7 cellular contexts compared by ENCODE assay signal in the genomic region with DNA sequence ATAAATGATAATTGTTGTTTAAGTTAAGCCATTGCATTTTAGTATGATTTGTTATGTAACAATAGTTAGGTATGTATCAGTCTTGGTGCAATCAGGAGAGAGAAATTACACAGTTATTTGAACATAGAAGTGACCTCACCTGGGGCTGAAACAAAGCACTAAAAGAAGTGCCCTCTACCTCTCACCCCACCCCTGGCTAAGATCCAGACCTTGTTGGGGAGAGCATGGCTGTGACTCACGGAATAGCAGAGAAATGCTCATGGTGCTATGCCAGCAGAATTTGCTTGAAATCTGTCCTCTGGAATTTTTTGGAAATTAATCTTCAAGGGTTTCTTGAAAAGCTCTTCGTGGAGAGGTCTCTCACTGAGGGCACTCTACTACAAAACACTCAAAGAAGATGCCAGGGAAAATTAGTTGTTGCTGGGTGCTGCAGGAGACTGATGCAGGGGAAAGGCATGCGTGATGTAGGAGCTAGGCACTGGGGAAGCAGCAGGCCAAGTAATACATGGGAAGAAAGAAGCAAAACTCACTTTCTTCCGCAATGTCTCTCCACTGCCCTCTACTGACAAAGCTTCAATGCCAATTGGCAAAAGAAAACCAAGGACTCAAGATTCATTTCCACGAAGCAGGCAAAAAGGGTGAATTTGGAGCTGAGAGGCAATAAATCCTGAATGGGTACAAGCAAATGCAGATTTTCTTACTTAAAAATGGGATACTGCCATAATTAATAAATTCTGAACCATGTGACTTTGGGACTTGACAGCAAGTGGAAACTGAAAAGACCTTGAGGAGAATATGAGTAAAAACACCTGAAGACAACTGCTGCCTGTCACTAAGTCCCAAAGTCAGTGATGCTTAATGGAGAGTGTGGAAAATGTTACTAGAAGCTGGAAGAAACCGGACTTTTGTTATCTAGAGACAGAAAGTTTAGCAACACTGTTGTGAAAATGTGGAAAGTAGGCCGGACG.
DNase-seq lines count a peak whose midpoint lies in the region; ATAC-seq and TF ChIP-seq lines count a peak whose summit lies in the region.

No MANE protein-coding gene starts in this region.

- no peak overlapping the region for H3K27ac ChIP-seq in lung (ENCODE audit: low read depth in 1 of 2, low read length in 1 of 2)

- 41 to 43% methylated on average over 8 of the region's 8 CpGs for WGBS in lung, 2 donors

- H3K4me3 ChIP-seq in GM06990 (replicated peaks; ENCODE audit: low read depth, low read length) (no peak overlapping the region), lung (no peak overlapping the region)

- peak; percentile 41 for ATAC-seq in lung (ENCODE audit: insufficient read depth, low FRiP score)

- H3K9me3 ChIP-seq in lung (ENCODE audit: control insufficient read depth in 2 of 2, insufficient read depth in 1 of 2, low read length in 1 of 2) = peaks cover 0 to 3% of the 10 kb centered on the region in 2 donors

- H3K27me3 ChIP-seq in GM06990 (replicated peaks; ENCODE audit: control insufficient read depth, insufficient read depth, low read length) (no peaks in the 10 kb centered on the region), lung (ENCODE audit: control insufficient read depth, insufficient read depth) (no peaks in the 10 kb centered on the region)

- DNase-seq in GM06990 (ENCODE audit: extremely low read depth, insufficient read length) (no peak), amniotic epithelial cell (ENCODE audit: low read depth) (peak; percentile 75), lung (ENCODE audit: low spot score) (peak; percentile 49), NCI-H345 (lab: John Stamatoyannopoulos, UW) (no peak), hypothalamus (lab: John Stamatoyannopoulos, UW) (no peak)
- DNase-seq in activated CD8-positive, alpha-beta memory T cell treated with anti-CD3 and anti-CD28 coated beads, Interleukin-2, amount 50 U/mL, for 4 hours = no peak

- no peaks in the 10 kb centered on the region for H3K4me1 ChIP-seq in lung (ENCODE audit: control insufficient read depth in 2 of 2, insufficient read depth in 2 of 2, low read length in 2 of 2)

- no peaks in the 10 kb centered on the region for H3K36me3 ChIP-seq in GM06990 (ENCODE audit: control insufficient read depth, insufficient read depth, low read length)
- H3K36me3 ChIP-seq in lung (ENCODE audit: control insufficient read depth in 2 of 2, insufficient read depth in 2 of 2, low read length in 2 of 2) = no peaks in the 10 kb centered on the region

- TF ChIP-seq CTCF in GM06990 (IDR thresholded peaks at IDR 0.05; ENCODE audit: insufficient read depth, low read length, poor library complexity, severe bottlenecking) (peak; percentile 85), LNCAP (IDR thresholded peaks at IDR 0.05) (peak; percentile 72), lung (IDR thresholded peaks at IDR 0.05; ENCODE audit: control extremely low read depth, extremely low read depth) (no peak)

Comparison
In these comparisons a context has a peak if more than half of its experiments do, and no peak if none do; other contexts are left out.
1. DNase-seq: peak in amniotic epithelial cell (single experiment) and lung (single experiment); none in GM06990 (single experiment), NCI-H345 (single experiment), hypothalamus (0 of 51) and activated CD8-positive, alpha-beta memory T cell treated with anti-CD3 and anti-CD28 coated beads, Interleukin-2, amount 50 U/mL, for 4 hours (single experiment).